1 cellular context compared by ENCODE assay signal in the genomic region with DNA sequence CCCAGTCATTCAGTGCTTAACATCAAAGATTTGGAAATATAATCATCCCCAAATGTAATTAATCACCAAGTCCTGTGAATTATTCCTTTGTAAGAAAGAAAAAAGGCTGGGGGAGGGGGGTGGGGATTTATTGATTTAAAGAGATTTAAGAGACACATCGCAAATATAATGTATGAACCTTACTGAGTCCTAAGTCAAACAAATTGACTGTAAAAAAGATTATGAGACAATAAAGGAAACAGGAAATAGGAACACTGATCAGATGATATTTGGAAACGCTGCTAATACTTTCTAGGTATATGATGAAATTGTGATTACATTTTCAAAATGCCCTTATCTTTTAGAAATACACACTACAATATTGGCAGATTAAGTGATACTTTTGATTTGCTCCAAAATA.
TF ChIP-seq lines count a peak whose summit lies in the region.

No MANE protein-coding gene starts in this region.

TF ChIP-seq in GM23338, 12 proteins besides CTCF, POLR2A, EP300 and RAD21 (continued from another document):
- TF ChIP-seq, protein P1, sequence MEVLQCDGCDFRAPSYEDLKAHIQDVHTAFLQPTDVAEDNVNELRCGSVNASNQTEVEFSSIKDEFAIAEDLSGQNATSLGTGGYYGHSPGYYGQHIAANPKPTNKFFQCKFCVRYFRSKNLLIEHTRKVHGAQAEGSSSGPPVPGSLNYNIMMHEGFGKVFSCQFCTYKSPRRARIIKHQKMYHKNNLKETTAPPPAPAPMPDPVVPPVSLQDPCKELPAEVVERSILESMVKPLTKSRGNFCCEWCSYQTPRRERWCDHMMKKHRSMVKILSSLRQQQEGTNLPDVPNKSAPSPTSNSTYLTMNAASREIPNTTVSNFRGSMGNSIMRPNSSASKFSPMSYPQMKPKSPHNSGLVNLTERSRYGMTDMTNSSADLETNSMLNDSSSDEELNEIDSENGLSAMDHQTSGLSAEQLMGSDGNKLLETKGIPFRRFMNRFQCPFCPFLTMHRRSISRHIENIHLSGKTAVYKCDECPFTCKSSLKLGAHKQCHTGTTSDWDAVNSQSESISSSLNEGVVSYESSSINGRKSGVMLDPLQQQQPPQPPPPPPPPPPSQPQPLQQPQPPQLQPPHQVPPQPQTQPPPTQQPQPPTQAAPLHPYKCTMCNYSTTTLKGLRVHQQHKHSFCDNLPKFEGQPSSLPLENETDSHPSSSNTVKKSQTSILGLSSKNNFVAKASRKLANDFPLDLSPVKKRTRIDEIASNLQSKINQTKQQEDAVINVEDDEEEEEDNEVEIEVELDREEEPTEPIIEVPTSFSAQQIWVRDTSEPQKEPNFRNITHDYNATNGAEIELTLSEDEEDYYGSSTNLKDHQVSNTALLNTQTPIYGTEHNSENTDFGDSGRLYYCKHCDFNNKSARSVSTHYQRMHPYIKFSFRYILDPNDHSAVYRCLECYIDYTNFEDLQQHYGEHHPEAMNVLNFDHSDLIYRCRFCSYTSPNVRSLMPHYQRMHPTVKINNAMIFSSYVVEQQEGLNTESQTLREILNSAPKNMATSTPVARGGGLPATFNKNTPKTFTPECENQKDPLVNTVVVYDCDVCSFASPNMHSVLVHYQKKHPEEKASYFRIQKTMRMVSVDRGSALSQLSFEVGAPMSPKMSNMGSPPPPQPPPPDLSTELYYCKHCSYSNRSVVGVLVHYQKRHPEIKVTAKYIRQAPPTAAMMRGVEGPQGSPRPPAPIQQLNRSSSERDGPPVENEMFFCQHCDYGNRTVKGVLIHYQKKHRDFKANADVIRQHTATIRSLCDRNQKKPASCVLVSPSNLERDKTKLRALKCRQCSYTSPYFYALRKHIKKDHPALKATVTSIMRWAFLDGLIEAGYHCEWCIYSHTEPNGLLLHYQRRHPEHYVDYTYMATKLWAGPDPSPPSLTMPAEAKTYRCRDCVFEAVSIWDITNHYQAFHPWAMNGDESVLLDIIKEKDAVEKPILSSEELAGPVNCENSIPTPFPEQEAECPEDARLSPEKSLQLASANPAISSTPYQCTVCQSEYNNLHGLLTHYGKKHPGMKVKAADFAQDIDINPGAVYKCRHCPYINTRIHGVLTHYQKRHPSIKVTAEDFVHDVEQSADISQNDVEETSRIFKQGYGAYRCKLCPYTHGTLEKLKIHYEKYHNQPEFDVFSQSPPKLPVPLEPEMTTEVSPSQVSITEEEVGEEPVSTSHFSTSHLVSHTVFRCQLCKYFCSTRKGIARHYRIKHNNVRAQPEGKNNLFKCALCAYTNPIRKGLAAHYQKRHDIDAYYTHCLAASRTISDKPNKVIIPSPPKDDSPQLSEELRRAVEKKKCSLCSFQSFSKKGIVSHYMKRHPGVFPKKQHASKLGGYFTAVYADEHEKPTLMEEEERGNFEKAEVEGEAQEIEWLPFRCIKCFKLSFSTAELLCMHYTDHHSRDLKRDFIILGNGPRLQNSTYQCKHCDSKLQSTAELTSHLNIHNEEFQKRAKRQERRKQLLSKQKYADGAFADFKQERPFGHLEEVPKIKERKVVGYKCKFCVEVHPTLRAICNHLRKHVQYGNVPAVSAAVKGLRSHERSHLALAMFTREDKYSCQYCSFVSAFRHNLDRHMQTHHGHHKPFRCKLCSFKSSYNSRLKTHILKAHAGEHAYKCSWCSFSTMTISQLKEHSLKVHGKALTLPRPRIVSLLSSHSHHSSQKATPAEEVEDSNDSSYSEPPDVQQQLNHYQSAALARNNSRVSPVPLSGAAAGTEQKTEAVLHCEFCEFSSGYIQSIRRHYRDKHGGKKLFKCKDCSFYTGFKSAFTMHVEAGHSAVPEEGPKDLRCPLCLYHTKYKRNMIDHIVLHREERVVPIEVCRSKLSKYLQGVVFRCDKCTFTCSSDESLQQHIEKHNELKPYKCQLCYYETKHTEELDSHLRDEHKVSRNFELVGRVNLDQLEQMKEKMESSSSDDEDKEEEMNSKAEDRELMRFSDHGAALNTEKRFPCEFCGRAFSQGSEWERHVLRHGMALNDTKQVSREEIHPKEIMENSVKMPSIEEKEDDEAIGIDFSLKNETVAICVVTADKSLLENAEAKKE (CRISPR knock-in tag; IDR thresholded peaks at IDR 0.05) = no peak
- TF ChIP-seq POLR2AphosphoS5 (IDR thresholded peaks at IDR 0.05; ENCODE audit: low read depth) = no peak
- no peak for TF ChIP-seq ZNF331 (CRISPR knock-in tag; IDR thresholded peaks at IDR 0.05; ENCODE audit: low read depth)
- TF ChIP-seq, protein P2, sequence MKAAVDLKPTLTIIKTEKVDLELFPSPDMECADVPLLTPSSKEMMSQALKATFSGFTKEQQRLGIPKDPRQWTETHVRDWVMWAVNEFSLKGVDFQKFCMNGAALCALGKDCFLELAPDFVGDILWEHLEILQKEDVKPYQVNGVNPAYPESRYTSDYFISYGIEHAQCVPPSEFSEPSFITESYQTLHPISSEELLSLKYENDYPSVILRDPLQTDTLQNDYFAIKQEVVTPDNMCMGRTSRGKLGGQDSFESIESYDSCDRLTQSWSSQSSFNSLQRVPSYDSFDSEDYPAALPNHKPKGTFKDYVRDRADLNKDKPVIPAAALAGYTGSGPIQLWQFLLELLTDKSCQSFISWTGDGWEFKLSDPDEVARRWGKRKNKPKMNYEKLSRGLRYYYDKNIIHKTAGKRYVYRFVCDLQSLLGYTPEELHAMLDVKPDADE (IDR thresholded peaks at IDR 0.05) = no peak
